9 cellular contexts compared by ENCODE assay signal in the genomic region with DNA sequence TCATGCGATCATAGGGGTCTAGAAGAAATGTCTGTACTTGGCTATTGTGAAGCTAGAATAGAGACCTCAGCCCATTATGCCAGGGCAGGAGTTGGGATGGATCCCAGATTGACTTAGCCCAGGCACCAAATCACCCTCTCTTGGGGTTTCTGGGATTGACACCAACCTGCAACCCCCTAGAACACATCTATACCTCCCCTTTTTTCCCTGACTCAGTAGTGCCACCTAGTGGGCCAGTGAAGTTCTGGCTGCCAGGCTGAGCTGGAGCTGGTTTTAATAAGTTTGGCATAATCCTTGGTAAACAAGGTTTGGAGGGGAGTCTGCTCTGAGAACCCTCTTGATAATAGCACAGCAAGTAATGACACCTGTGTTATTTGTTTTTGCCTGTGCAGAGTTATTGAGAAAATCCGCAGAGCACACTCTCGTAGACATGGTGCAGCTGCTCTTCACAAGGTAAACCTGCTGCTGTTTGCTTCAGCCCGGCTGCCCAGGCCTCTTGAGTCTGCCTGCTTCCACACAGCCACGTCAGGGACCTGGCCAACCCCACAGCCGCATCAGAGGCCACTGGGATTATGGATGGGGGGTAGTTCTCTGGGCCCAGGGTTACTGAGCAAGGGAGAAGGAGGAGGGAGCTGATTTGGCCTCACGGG. TPM values are rescaled to one million over a fixed set of nuclear protein-coding genes. Genes with fewer than 3 reads are reported as not detected.
DNase-seq lines count a peak whose midpoint lies in the region; ATAC-seq and TF ChIP-seq lines count a peak whose summit lies in the region.
"Had no signal": no experiment of that assay in that cellular context is flagged by ENCODE, and none has a peak within 500 bp of the region (broad histone marks: within the 10 kb centered on the region; RNA-seq: fewer than 3 reads in every experiment).

No MANE protein-coding gene starts in this region.

- POLR2A ChIA-PET in RWPE1 (lab: Yijun Ruan, JAX; ENCODE audit: low non-redundant PET) = no interaction called here

- TF ChIP-seq EP300 in transverse colon (IDR thresholded peaks at IDR 0.05; ENCODE audit: low read depth) = no peak

- TF ChIP-seq CTCF in KMS-11 (conservative IDR thresholded peaks at IDR 0.05; ENCODE audit: low read depth, low read length) = peak; percentile 98
- TF ChIP-seq CTCF in RWPE1 (conservative IDR thresholded peaks at IDR 0.05; ENCODE audit: low read depth) = peak; percentile 94
- peak; percentile 93 for TF ChIP-seq CTCF in parathyroid adenoma (IDR thresholded peaks at IDR 0.05)
- TF ChIP-seq CTCF in transverse colon (IDR thresholded peaks at IDR 0.05) = peak; percentile 76 to 93 (median 83)

- H3K36me3 ChIP-seq in KMS-11 (ENCODE audit: insufficient read depth) = no peaks in the 10 kb centered on the region; the same call in 1 of the 2 replicates
- no peaks in the 10 kb centered on the region for H3K36me3 ChIP-seq in parathyroid adenoma (ENCODE audit: control insufficient read depth, insufficient read depth, low read length)
- peaks cover 0 to 37% (median 11%) of the 10 kb centered on the region in 4 donors for H3K36me3 ChIP-seq in transverse colon

- H3K4me3 Mint-ChIP-seq in activated T-helper 2 cell treated with anti-CD3 and anti-CD28 coated beads, Interferon-gamma antibody, Interleukin-2, Interleukin-4, amounts not matched to agents 10 μg/mL and 5 μg/mL and 100 μg/mL, durations not matched to agents 14 hours and 24 hours and 36 hours (ENCODE audit: low read depth) = no peak overlapping the region
- H3K4me3 Mint-ChIP-seq: T-helper 1 cell treated with Interleukin-12 subunit alpha and Interleukin-12 subunit beta and Interleukin-4 antibody, amounts not matched to agents 30 μg/mL and 1 μg/mL, for 36 hours had no signal

- no peak overlapping the region for H3K27ac Mint-ChIP-seq in activated T-helper 2 cell treated with anti-CD3 and anti-CD28 coated beads, Interferon-gamma antibody, Interleukin-2, Interleukin-4, amounts not matched to agents 10 μg/mL and 5 μg/mL and 100 μg/mL, durations not matched to agents 14 hours and 24 hours and 36 hours
- H3K27ac Mint-ChIP-seq: T-helper 1 cell treated with Interleukin-12 subunit alpha and Interleukin-12 subunit beta and Interleukin-4 antibody, amounts not matched to agents 30 μg/mL and 1 μg/mL, for 36 hours had no signal

- no peak overlapping the region for H2AFZ ChIP-seq in KMS-11 (ENCODE audit: low read depth)
- H2AFZ ChIP-seq in parathyroid adenoma = no peak overlapping the region

- H3K4me1 ChIP-seq in KMS-11 (ENCODE audit: low read depth, poor library complexity, severe bottlenecking) (no peaks in the 10 kb centered on the region), parathyroid adenoma (no peaks in the 10 kb centered on the region), transverse colon (no peaks in the 10 kb centered on the region)

- no peaks in the 10 kb centered on the region for H3K27me3 ChIP-seq in KMS-11 (ENCODE audit: insufficient read depth, low read depth)
- H3K27me3 ChIP-seq in parathyroid adenoma (ENCODE audit: control insufficient read depth, insufficient read depth, low read length) = no peaks in the 10 kb centered on the region
- H3K27me3 ChIP-seq in transverse colon = no peaks in the 10 kb centered on the region

- H3K9ac ChIP-seq in KMS-11 (no peak overlapping the region), parathyroid adenoma (no peak overlapping the region)

- H3K9me3 Mint-ChIP-seq in activated T-helper 2 cell treated with anti-CD3 and anti-CD28 coated beads, Interferon-gamma antibody, Interleukin-2, Interleukin-4, amounts not matched to agents 10 μg/mL and 5 μg/mL and 100 μg/mL, durations not matched to agents 14 hours and 24 hours and 36 hours = no peaks in the 10 kb centered on the region
- H3K9me3 Mint-ChIP-seq: T-helper 1 cell treated with Interleukin-12 subunit alpha and Interleukin-12 subunit beta and Interleukin-4 antibody, amounts not matched to agents 30 μg/mL and 1 μg/mL, for 36 hours had no signal

- TF ChIP-seq POLR2A in transverse colon (IDR thresholded peaks at IDR 0.05) = no peak

- H3K27ac ChIP-seq in KMS-11 (no peak overlapping the region), RWPE1 (no peak overlapping the region), parathyroid adenoma (no peak overlapping the region), transverse colon (no peak overlapping the region)

- CTCF ChIA-PET in RWPE1 (lab: Yijun Ruan, JAX) = interaction anchor here (0.6 to 14.4 kb wide), 32 partner anchors 9 to 614 kb away, joined by 3 to 370 read pairs (median 3); partner anchors contain the start of genes ARMH3 and ELOVL3

- no peaks in the 10 kb centered on the region for H3K27me3 Mint-ChIP-seq in activated T-helper 2 cell treated with anti-CD3 and anti-CD28 coated beads, Interferon-gamma antibody, Interleukin-2, Interleukin-4, amounts not matched to agents 10 μg/mL and 5 μg/mL and 100 μg/mL, durations not matched to agents 14 hours and 24 hours and 36 hours (ENCODE audit: low read depth)

- 89% methylated on average over 7 of the region's 7 CpGs; no CpG with 5 or more reads in 1 of the 2 donors for WGBS in transverse colon (ENCODE audit: low coverage in 1 of 2), 2 donors

- intact Hi-C loops in activated T-helper 2 cell treated with anti-CD3 and anti-CD28 coated beads, Interferon-gamma antibody, Interleukin-2, Interleukin-4, amounts not matched to agents 10 μg/mL and 5 μg/mL and 100 μg/mL, durations not matched to agents 14 hours and 24 hours and 36 hours (cut with micrococcal nuclease) = loop anchor here (1.0 kb wide), 2 partner anchors 121 to 183 kb away; no protein-coding TSS in a partner anchor
- intact Hi-C loops in transverse colon (cut with DNase I; ENCODE audit: low total_unique reads) = no loop called here

- DNase-seq in D341Med (ENCODE audit: low spot score) (peak; percentile 71), RWPE1 (ENCODE audit: low spot score) (peak; percentile 75), foreskin melanocyte (peak; percentile 38), transverse colon (peak; percentile 59)
- DNase-seq in activated T-helper 2 cell treated with anti-CD3 and anti-CD28 coated beads, Interferon-gamma antibody, Interleukin-2, Interleukin-4, amounts not matched to agents 10 μg/mL and 5 μg/mL and 100 μg/mL, durations not matched to agents 14 hours and 24 hours and 36 hours (ENCODE audit: low spot score) = peak; percentile 38

- H4K20me1 ChIP-seq in KMS-11 (ENCODE audit: insufficient read depth) = no peaks in the 10 kb centered on the region

- H3K36me3 Mint-ChIP-seq in activated T-helper 2 cell treated with anti-CD3 and anti-CD28 coated beads, Interferon-gamma antibody, Interleukin-2, Interleukin-4, amounts not matched to agents 10 μg/mL and 5 μg/mL and 100 μg/mL, durations not matched to agents 14 hours and 24 hours and 36 hours (ENCODE audit: low read depth) = peaks cover 52% of the 10 kb centered on the region

- H3K4me2 ChIP-seq in KMS-11 = no peak overlapping the region
- no peak overlapping the region for H3K4me2 ChIP-seq in parathyroid adenoma (ENCODE audit: low read length)

- H3K4me3 ChIP-seq in KMS-11 (IDR thresholded peaks at IDR 0.05; ENCODE audit: insufficient read depth, low read depth, low read length) (no peak overlapping the region), parathyroid adenoma (ENCODE audit: low read depth, low read length) (no peak overlapping the region), transverse colon (no peak overlapping the region)

- ATAC-seq in HG02623 (IDR thresholded peaks at IDR 0.05; ENCODE audit: unreplicated experiment) = no peak

- H3K9me3 ChIP-seq in parathyroid adenoma (ENCODE audit: control insufficient read depth, low read length) (no peaks in the 10 kb centered on the region), transverse colon (no peaks in the 10 kb centered on the region)

- no peaks in the 10 kb centered on the region for H3K79me2 ChIP-seq in KMS-11 (ENCODE audit: insufficient read depth, low read depth)
- peaks cover 34% of the 10 kb centered on the region for H3K79me2 ChIP-seq in parathyroid adenoma

- H3K4me1 Mint-ChIP-seq in activated T-helper 2 cell treated with anti-CD3 and anti-CD28 coated beads, Interferon-gamma antibody, Interleukin-2, Interleukin-4, amounts not matched to agents 10 μg/mL and 5 μg/mL and 100 μg/mL, durations not matched to agents 14 hours and 24 hours and 36 hours (ENCODE audit: low read depth) = no peaks in the 10 kb centered on the region

- in situ Hi-C loops in transverse colon (cut with MboI; ENCODE audit: low pct_ligation_motif_present in 1 of 4, low pct_unique_long_range_greater_than_20kb in 1 of 4, low sequenced_read_pairs in 3 of 4) = loop anchor here in 3 of 4 donors (5.0 to 10.0 kb wide), 2 partner anchors 125 to 127 kb away; partner anchors contain the start of gene ELOVL3 (in 3 of the 3)

RNA-seq across cellular contexts. Expression of gene NFKB2, which starts 43.3 kb away (rescaled TPM):
- total RNA-seq in activated T-helper 2 cell treated with anti-CD3 and anti-CD28 coated beads, Interferon-gamma antibody, Interleukin-2, Interleukin-4, amounts not matched to agents 10 μg/mL and 5 μg/mL and 100 μg/mL, durations not matched to agents 14 hours and 24 hours and 36 hours = 310 and 323 TPM in 2 replicates
- 10 to 100 TPM in 3 of 4 donors, 1 to 10 TPM in 1; 4.4 to 24.5 (median 17.8) TPM for total RNA-seq in transverse colon

Comparison
In these comparisons a context has a peak if more than half of its experiments do, and no peak if none do; other contexts are left out.
1. RNA of gene NFKB2, which starts 43.3 kb away (total RNA-seq): 310 to 323 TPM in activated T-helper 2 cell treated with anti-CD3 and anti-CD28 coated beads, Interferon-gamma antibody, Interleukin-2, Interleukin-4, amounts not matched to agents 10 μg/mL and 5 μg/mL and 100 μg/mL, durations not matched to agents 14 hours and 24 hours and 36 hours; 4.4 to 24.5 TPM in transverse colon; every median in the first group is over 10 times any median in the second.
2. Peak in every context shown above with its lines, with median percentiles within 50 percentile points of each other: DNase-seq and CTCF ChIP-seq.